In the genomic region with DNA sequence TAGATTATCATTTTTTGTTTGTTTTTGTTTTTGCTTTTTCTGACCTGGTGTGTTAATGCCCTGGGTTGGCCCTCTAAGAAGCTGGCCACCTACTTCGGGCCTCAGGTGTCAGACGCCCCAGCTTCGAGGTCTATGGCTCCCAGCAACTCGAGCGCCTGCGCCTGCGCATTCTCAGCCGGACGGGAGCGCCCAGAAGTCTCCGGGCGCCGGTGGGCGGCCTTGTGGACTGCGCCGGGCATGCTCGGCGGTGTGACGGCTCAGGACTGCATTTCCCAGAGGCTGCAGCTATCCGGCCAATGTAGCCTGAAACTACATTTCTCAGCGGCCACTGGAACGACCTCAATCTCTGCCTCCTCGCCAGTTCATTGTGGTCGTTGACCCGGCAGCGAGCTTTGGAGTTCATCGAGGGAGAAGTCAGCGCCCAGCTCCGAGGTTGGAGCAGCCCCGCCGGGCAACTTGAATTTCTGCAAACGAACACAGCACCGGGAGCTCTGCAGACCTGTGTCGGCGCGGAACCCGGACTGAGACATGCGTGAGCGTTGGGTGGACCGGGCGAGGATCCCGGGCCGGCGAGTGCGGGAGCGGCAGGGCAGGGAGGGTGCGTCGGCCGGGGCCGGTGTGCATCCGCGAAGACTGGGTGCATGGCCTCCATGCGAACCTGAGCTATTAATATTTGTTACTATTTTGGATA, we compare ENCODE assay signal across 8 cellular contexts. TPM values are rescaled to one million over a fixed set of nuclear protein-coding genes. Genes with fewer than 3 reads are reported as not detected.
A peak's percentile ranks its signal among the peaks of the same experiment; 100 is the strongest.
DNase-seq lines count a peak whose midpoint lies in the region; ATAC-seq and TF ChIP-seq lines count a peak whose summit lies in the region.

Gene ZNF30 (plus strand): TSS at position 219 of the 691 bp plus-strand sequence. CDS start 3,045 bp downstream, outside the sequence.

- peaks cover 14% of the 10 kb centered on the region for H3K27me3 Mint-ChIP-seq in Calu3 (ENCODE audit: unreplicated experiment)

- H3K4me1 ChIP-seq in suprapubic skin = peaks cover 18% of the 10 kb centered on the region

- BruUV-seq in Calu3 (replicated peaks; lab: Mats Ljungman, UMichigan) = TSS peak; percentile 61

- H3K36me3 ChIP-seq in SK-N-MC (ENCODE audit: insufficient read depth, low read length) = peaks cover 7% of the 10 kb centered on the region
- peaks cover 13% of the 10 kb centered on the region for H3K36me3 ChIP-seq in suprapubic skin

- TF ChIP-seq POLR2A in suprapubic skin (IDR thresholded peaks at IDR 0.05) = no peak

- H3K9me3 ChIP-seq in SK-N-MC (ENCODE audit: low read depth, low read length) (no peaks in the 10 kb centered on the region), suprapubic skin (no peaks in the 10 kb centered on the region)

- peak within 1 kb of the TSS; percentile 75 for H3K9ac ChIP-seq in SK-N-MC (ENCODE audit: insufficient read length)

- no peak for TF ChIP-seq EP300 in suprapubic skin (IDR thresholded peaks at IDR 0.05)

- H3K4me3 ChIP-seq in SK-N-MC (peak within 1 kb of the TSS; percentile 84), suprapubic skin (peak within 1 kb of the TSS; percentile 67)

- no peak for TF ChIP-seq CTCF in Calu3 (IDR thresholded peaks at IDR 0.05; ENCODE audit: unreplicated experiment)
- TF ChIP-seq CTCF in suprapubic skin (IDR thresholded peaks at IDR 0.05) = no peak

- no peaks in the 10 kb centered on the region for H3K4me1 Mint-ChIP-seq in Calu3 (ENCODE audit: low read depth, unreplicated experiment)

- H3K4me3 Mint-ChIP-seq in Calu3 (ENCODE audit: low read depth, unreplicated experiment) = peak within 1 kb of the TSS; percentile 99

- H3K27ac ChIP-seq in SK-N-MC = no peak within 1 kb of the TSS
- peak within 1 kb of the TSS; percentile 50 for H3K27ac ChIP-seq in suprapubic skin

- intact Hi-C loops in Calu3 (cut with micrococcal nuclease; ENCODE audit: unreplicated experiment) = loop anchor here (10.0 kb wide), 1 partner anchor 78 kb away; the partner anchor contains the start of gene GRAMD1A

- H3K9me3 Mint-ChIP-seq in Calu3 (ENCODE audit: low read depth, unreplicated experiment) = no peaks in the 10 kb centered on the region

- CTCF ChIA-PET in Calu3 (lab: Charles Lee) = interaction anchor here (0.9 kb wide), 1 partner anchor 214 kb away, joined by 3 read pairs; no protein-coding TSS in a partner anchor

- WGBS in suprapubic skin = under 1% methylated on average over 53 of the region's 53 CpGs

- H3K27me3 ChIP-seq in suprapubic skin = no peaks in the 10 kb centered on the region

- peak within 1 kb of the TSS; percentile 79 for H3K27ac Mint-ChIP-seq in Calu3 (ENCODE audit: unreplicated experiment)

- peak; percentile 91 for ATAC-seq in GM21390 (IDR thresholded peaks at IDR 0.05; ENCODE audit: unreplicated experiment)

- H3K36me3 Mint-ChIP-seq in Calu3 (ENCODE audit: insufficient read depth, unreplicated experiment) = peaks cover 10% of the 10 kb centered on the region

- DNase-seq in Calu3 = peak; percentile 93
- peak; percentile 96 for DNase-seq in HuH-7 (ENCODE audit: low spot score)
- DNase-seq in SK-N-MC (ENCODE audit: low read depth, low spot score) = no peak
- DNase-seq in activated naive CD4-positive, alpha-beta T cell treated with anti-CD3 and anti-CD28 coated beads, Interleukin-2, amount 50 U/mL, for 16 hours = peak; percentile 86
- DNase-seq in glomerular endothelial cell (ENCODE audit: extremely low read depth, low read depth, low spot score) = peak; percentile 56
- DNase-seq in occipital lobe (lab: John Stamatoyannopoulos, UW) = peak; percentile 85
- DNase-seq in suprapubic skin (ENCODE audit: low spot score in 2 of 2) = peak; percentile 88

RNA-seq across cellular contexts. Expression of gene ZNF30, which starts in this region (rescaled TPM):
- 2.9 and 4.2 TPM in 2 replicates for total RNA-seq in Calu3 (2022)
- total RNA-seq in glomerular endothelial cell = 2.2 and 3.8 TPM in 2 replicates
- 9.8 TPM for total RNA-seq in occipital lobe
- total RNA-seq in suprapubic skin = 1 to 10 TPM in 2 of 4 donors, under 1 TPM in 2; 0.44 to 3.4 (median 1.5) TPM
